1 cellular context compared by ENCODE assay signal in the genomic region with DNA sequence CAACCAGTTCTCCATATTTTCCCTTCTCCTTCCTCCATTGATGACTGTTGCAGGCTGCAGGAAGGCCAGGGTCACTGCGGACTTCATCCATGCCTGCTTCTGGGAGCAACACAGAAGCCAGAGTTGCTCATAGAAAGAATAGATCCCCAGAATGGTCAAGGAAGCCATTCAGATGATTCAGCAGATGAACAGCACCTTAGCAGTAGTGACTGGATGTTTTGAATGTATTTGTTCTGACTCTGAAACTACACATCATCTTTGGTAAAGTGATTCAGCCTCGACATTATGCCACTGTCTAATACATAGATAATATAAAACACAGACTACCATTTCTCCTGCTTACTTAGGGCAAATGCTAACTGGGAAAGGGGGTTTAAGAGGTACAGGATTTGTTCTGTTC.
TF ChIP-seq lines count a peak whose summit lies in the region.

No MANE protein-coding gene starts in this region.

TF ChIP-seq in IMR-90, 13 proteins besides CTCF, POLR2A, EP300 and RAD21:
- TF ChIP-seq CEBPB (IDR thresholded peaks at IDR 0.05; ENCODE audit: low read depth, low read length) (no peak), RFX5 (IDR thresholded peaks at IDR 0.05; ENCODE audit: low read depth, low read length) (no peak), NFE2L2 (IDR thresholded peaks at IDR 0.05; ENCODE audit: low read depth, low read length) (peak; percentile 57; the same call in 1 of the 2 replicates), RCOR1 (IDR thresholded peaks at IDR 0.05; ENCODE audit: insufficient replicate concordance, low read length) (no peak), MAZ (IDR thresholded peaks at IDR 0.05; ENCODE audit: borderline replicate concordance, low read depth, low read length) (no peak), MAFK (IDR thresholded peaks at IDR 0.05; ENCODE audit: low read depth, low read length) (peak; percentile 71), CHD1 (IDR thresholded peaks at IDR 0.05; ENCODE audit: low read depth, low read length) (no peak), SMC3 (IDR thresholded peaks at IDR 0.05; ENCODE audit: low read depth, low read length) (peak; percentile 5; the same call in 1 of the 2 replicates), BHLHE40 (IDR thresholded peaks at IDR 0.05; ENCODE audit: low read depth, low read length) (no peak; the same call in 1 of the 2 replicates), MXI1 (IDR thresholded peaks at IDR 0.05; ENCODE audit: borderline replicate concordance, low read depth, low read length) (no peak), FOS (IDR thresholded peaks at IDR 0.05; ENCODE audit: low read depth, low read length) (peak; percentile 56)
- TF ChIP-seq, protein P1, sequence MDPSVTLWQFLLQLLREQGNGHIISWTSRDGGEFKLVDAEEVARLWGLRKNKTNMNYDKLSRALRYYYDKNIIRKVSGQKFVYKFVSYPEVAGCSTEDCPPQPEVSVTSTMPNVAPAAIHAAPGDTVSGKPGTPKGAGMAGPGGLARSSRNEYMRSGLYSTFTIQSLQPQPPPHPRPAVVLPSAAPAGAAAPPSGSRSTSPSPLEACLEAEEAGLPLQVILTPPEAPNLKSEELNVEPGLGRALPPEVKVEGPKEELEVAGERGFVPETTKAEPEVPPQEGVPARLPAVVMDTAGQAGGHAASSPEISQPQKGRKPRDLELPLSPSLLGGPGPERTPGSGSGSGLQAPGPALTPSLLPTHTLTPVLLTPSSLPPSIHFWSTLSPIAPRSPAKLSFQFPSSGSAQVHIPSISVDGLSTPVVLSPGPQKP (IDR thresholded peaks at IDR 0.05; ENCODE audit: borderline replicate concordance, low read depth, low read length) = no peak
- TF ChIP-seq, protein P2, sequence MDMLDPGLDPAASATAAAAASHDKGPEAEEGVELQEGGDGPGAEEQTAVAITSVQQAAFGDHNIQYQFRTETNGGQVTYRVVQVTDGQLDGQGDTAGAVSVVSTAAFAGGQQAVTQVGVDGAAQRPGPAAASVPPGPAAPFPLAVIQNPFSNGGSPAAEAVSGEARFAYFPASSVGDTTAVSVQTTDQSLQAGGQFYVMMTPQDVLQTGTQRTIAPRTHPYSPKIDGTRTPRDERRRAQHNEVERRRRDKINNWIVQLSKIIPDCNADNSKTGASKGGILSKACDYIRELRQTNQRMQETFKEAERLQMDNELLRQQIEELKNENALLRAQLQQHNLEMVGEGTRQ (IDR thresholded peaks at IDR 0.05; ENCODE audit: low read depth, low read length) = no peak
TF ChIP-seq in IMR-90: peak in this region for 4.
